13 cellular contexts compared by ENCODE assay signal in the genomic region with DNA sequence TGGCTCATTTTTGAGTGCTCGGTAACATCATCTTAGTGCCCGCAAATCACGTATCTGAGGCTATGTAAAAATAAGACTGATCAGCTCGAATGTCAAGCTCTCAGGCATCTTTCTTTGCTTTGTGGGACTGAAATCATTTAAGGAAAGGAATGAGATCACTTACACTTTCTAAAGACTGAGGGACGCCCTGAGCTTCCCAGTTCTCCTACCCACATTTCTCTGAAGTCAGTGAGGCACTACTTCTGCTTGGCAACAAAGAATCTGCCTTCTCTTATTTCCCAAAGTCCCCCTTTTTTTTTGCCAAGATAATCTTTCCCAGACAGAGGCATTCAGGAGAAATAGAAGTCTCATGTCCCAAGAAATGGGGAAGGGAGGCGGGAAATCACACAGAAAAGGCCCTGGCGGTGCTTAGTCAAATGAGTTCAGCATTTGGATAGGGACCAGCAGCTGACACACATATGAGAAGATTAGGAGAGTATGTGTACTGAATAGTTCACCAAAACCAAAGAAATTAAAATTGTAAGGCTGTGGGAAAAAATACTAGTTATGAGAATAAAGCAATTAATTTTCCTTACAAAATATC.
DNase-seq lines count a peak whose midpoint lies in the region; ATAC-seq and TF ChIP-seq lines count a peak whose summit lies in the region.
"Had no signal": no experiment of that assay in that cellular context is flagged by ENCODE, and none has a peak within 500 bp of the region (broad histone marks: within the 10 kb centered on the region; RNA-seq: fewer than 3 reads in every experiment).

No MANE protein-coding gene starts in this region.

- H3K4me3 ChIP-seq in colonic mucosa (no peak overlapping the region), right cardiac atrium (ENCODE audit: low read length) (no peak overlapping the region), tibial artery (no peak overlapping the region), OCI-LY7 (ENCODE audit: low read depth, low read length, poor library complexity, severe bottlenecking) (no peak overlapping the region)

- intact Hi-C loops in colonic mucosa (cut with DNase I): no loop called here
- intact Hi-C loops in right cardiac atrium (cut with DNase I): no loop called here
- intact Hi-C loops in tibial artery (cut with DNase I; ENCODE audit: low total_unique reads): no loop called here
- intact Hi-C loops in OCI-LY7 (cut with micrococcal nuclease; ENCODE audit: unreplicated experiment): no loop called here

- H3K36me3 Mint-ChIP-seq in HFFc6 (ENCODE audit: low read depth): peaks cover 24% of the 10 kb centered on the region
- H3K36me3 Mint-ChIP-seq: memory B cell had no signal

- ATAC-seq in right cardiac atrium (peak; percentile 87 to 91), HG03159 (IDR thresholded peaks at IDR 0.05; ENCODE audit: unreplicated experiment) (no peak), GM21526 (IDR thresholded peaks at IDR 0.05; ENCODE audit: low FRiP score, unreplicated experiment) (no peak)

- no peak overlapping the region for H3K4me2 ChIP-seq in OCI-LY7 (ENCODE audit: low read length)

- WGBS in right cardiac atrium: 44% methylated on average over 7 of the region's 7 CpGs

- no peak overlapping the region for H3K4me3 Mint-ChIP-seq in HFFc6
- H3K4me3 Mint-ChIP-seq: activated T-helper 1 cell treated with anti-CD3 and anti-CD28 coated beads, Interleukin-12 subunit alpha, Interleukin-12 subunit beta, Interleukin-2, Interleukin-4 antibody, amounts not matched to agents 30 ng/mL and 10 ng/mL and 1 ng/mL, durations not matched to agents 14 hours and 24 hours and 36 hours; memory B cell had no signal

- no peak overlapping the region for H3K27ac Mint-ChIP-seq in HFFc6
- H3K27ac Mint-ChIP-seq: activated T-helper 1 cell treated with anti-CD3 and anti-CD28 coated beads, Interleukin-12 subunit alpha, Interleukin-12 subunit beta, Interleukin-2, Interleukin-4 antibody, amounts not matched to agents 30 ng/mL and 10 ng/mL and 1 ng/mL, durations not matched to agents 14 hours and 24 hours and 36 hours; memory B cell had no signal

- no peaks in the 10 kb centered on the region for H3K27me3 Mint-ChIP-seq in HFFc6 (ENCODE audit: insufficient read depth)
- H3K27me3 Mint-ChIP-seq: memory B cell had no signal

- no TSS peak for BruUV-seq in OCI-LY7 (replicated peaks; lab: Mats Ljungman, UMichigan)

- peaks cover 47% of the 10 kb centered on the region for H3K4me1 Mint-ChIP-seq in HFFc6 (ENCODE audit: low read depth)
- H3K4me1 Mint-ChIP-seq: memory B cell had no signal

- H3K9me3 ChIP-seq in colonic mucosa (no peaks in the 10 kb centered on the region), right cardiac atrium (ENCODE audit: control insufficient read depth, low read length) (no peaks in the 10 kb centered on the region), tibial artery (peaks cover 0 to 4% (median 0%) of the 10 kb centered on the region in 3 donors), OCI-LY7 (ENCODE audit: low read length) (no peaks in the 10 kb centered on the region)

- CTCF ChIA-PET in OCI-LY7 (lab: Charles Lee; ENCODE audit: unreplicated experiment): no interaction called here

- no peaks in the 10 kb centered on the region for H3K4me1 ChIP-seq in colonic mucosa
- no peaks in the 10 kb centered on the region for H3K4me1 ChIP-seq in right cardiac atrium (ENCODE audit: control insufficient read depth, insufficient read depth, low read length)
- H3K4me1 ChIP-seq in tibial artery: peaks cover 0 to 15% (median 2%) of the 10 kb centered on the region in 4 donors
- H3K4me1 ChIP-seq in OCI-LY7 (ENCODE audit: insufficient read depth, low read length, poor library complexity, severe bottlenecking): no peaks in the 10 kb centered on the region

- H3K27ac ChIP-seq in colonic mucosa (no peak overlapping the region), right cardiac atrium (ENCODE audit: low read length) (peak overlapping the region; percentile 7), tibial artery (peak overlapping the region; percentile 39 to 54), OCI-LY7 (ENCODE audit: low read depth, low read length, poor library complexity, severe bottlenecking) (no peak overlapping the region)

- POLR2A ChIA-PET in OCI-LY7 (lab: Charles Lee): no interaction called here

- H4K20me1 ChIP-seq in OCI-LY7 (ENCODE audit: insufficient read depth, low read length): no peaks in the 10 kb centered on the region

- H3K36me3 ChIP-seq in colonic mucosa (no peaks in the 10 kb centered on the region), tibial artery (no peaks in the 10 kb centered on the region), OCI-LY7 (ENCODE audit: insufficient read depth, low read length) (no peaks in the 10 kb centered on the region)

- H3K9me2 ChIP-seq in OCI-LY7 (ENCODE audit: insufficient read depth, low read length): no peaks in the 10 kb centered on the region

- H3K9me3 Mint-ChIP-seq in HFFc6: peaks cover 8% of the 10 kb centered on the region
- H3K9me3 Mint-ChIP-seq: activated T-helper 1 cell treated with anti-CD3 and anti-CD28 coated beads, Interleukin-12 subunit alpha, Interleukin-12 subunit beta, Interleukin-2, Interleukin-4 antibody, amounts not matched to agents 30 ng/mL and 10 ng/mL and 1 ng/mL, durations not matched to agents 14 hours and 24 hours and 36 hours had no signal

- TF ChIP-seq CTCF in HFFc6 (IDR thresholded peaks at IDR 0.05) (no peak), colonic mucosa (IDR thresholded peaks at IDR 0.05) (no peak), tibial artery (IDR thresholded peaks at IDR 0.05) (no peak), OCI-LY7 (conservative IDR thresholded peaks at IDR 0.05; ENCODE audit: low read length) (no peak)

- no peaks in the 10 kb centered on the region for H3K27me3 ChIP-seq in colonic mucosa
- H3K27me3 ChIP-seq in right cardiac atrium (ENCODE audit: control insufficient read depth, insufficient read depth): no peaks in the 10 kb centered on the region
- H3K27me3 ChIP-seq in tibial artery: no peaks in the 10 kb centered on the region

- no peak overlapping the region for H3K9ac ChIP-seq in colonic mucosa (ENCODE audit: low read depth in 2 of 2, low read length in 2 of 2)

- H3K79me2 ChIP-seq in OCI-LY7 (ENCODE audit: insufficient read depth, low read depth, low read length): no peaks in the 10 kb centered on the region

- DNase-seq in HFFc6 (peak; percentile 37), colonic mucosa (peak; percentile 36), right cardiac atrium (peak; percentile 53 to 77 (median 61)), tibial artery (peak in 1 of 2 donors; percentile 72), OCI-LY7 (ENCODE audit: low spot score) (no peak), NCI-H1105 treated with DMSO at 0.1 percent for 48 hours (lab: John Stamatoyannopoulos, UW) (no peak)
- DNase-seq: activated CD4-positive, alpha-beta T cell treated with anti-CD3 and anti-CD28 coated beads for 1 hour; MV-4-11; NCI-H524 had no signal

- H2AFZ ChIP-seq in OCI-LY7 (ENCODE audit: low read length): no peak overlapping the region

Comparison
In these comparisons a context has a peak if more than half of its experiments do, and no peak if none do; other contexts are left out.
1. DNase-seq: peak in HFFc6 (single experiment), colonic mucosa (single experiment) and right cardiac atrium (3 of 3); none in OCI-LY7 (single experiment) and NCI-H1105 treated with DMSO at 0.1 percent for 48 hours (single experiment).
2. H3K27ac ChIP-seq: peak in right cardiac atrium (single experiment) and tibial artery (2 of 2); none in colonic mucosa (single experiment) and OCI-LY7 (single experiment).
3. ATAC-seq: peak in right cardiac atrium (2 of 2); none in HG03159 (single experiment) and GM21526 (single experiment).